Comparison of ENCODE assay signal across 8 cellular contexts in genomic region chr1:119372493-119373086, GRCh38. TPM values are rescaled to one million over a fixed set of nuclear protein-coding genes. Genes with fewer than 3 reads are reported as not detected.
A peak's percentile ranks its signal among the peaks of the same experiment; 100 is the strongest.
DNase-seq lines count a peak whose midpoint lies in the region; ATAC-seq and TF ChIP-seq lines count a peak whose summit lies in the region.

No MANE protein-coding gene starts in this region.

- in situ Hi-C loops in GM13977 (cut with MboI; ENCODE audit: low pct_unique_long_range_greater_than_20kb, low sequenced_read_pairs, unreplicated experiment): no loop called here

- peak; percentile 60 for DNase-seq in GM13977 (ENCODE audit: low spot score)
- peak; percentile 70 for DNase-seq in NAMALWA (ENCODE audit: low spot score)
- peak; percentile 70 for DNase-seq in epithelial cell of esophagus (ENCODE audit: low read depth)
- peak; percentile 50 for DNase-seq in ureter (ENCODE audit: low spot score)
- no peak for DNase-seq in stimulated activated CD4-positive, alpha-beta T cell treated with anti-CD3 and anti-CD28 coated beads, Interleukin-2, amount 100 ng/mL, for 48 hours
- no peak for DNase-seq in T-helper 1 cell

- ATAC-seq in GM21717 (IDR thresholded peaks at IDR 0.05; ENCODE audit: unreplicated experiment) (peak; percentile 62), GM19455 (IDR thresholded peaks at IDR 0.05; ENCODE audit: unreplicated experiment) (no peak)

- no peak overlapping the region for H3K4me3 ChIP-seq in epithelial cell of esophagus (ENCODE audit: low read length)

- TF ChIP-seq CTCF in GM13977 (IDR thresholded peaks at IDR 0.05; ENCODE audit: extremely low read depth, insufficient read depth, missing control alignments): peak; percentile 44
- no peak for TF ChIP-seq CTCF in epithelial cell of esophagus (IDR thresholded peaks at IDR 0.05; ENCODE audit: insufficient read depth, low read depth, low read length, missing control alignments)

RNA-seq across cellular contexts. Expression of gene HAO2, which starts 4.0 kb away (rescaled TPM):
- total RNA-seq in ureter: 0.23 TPM

RNA-seq across cellular contexts. Expression of gene HSD3B2, which starts 42.4 kb away (rescaled TPM):
- not detected for total RNA-seq in ureter

Comparison
In these comparisons a context has a peak if more than half of its experiments do, and no peak if none do; other contexts are left out.
1. DNase-seq: peak in GM13977 (single experiment), NAMALWA (single experiment), epithelial cell of esophagus (single experiment) and ureter (single experiment); none in stimulated activated CD4-positive, alpha-beta T cell treated with anti-CD3 and anti-CD28 coated beads, Interleukin-2, amount 100 ng/mL, for 48 hours (0 of 2) and T-helper 1 cell (0 of 5).